ENCODE assay signal across 1 cellular context in the genomic region with DNA sequence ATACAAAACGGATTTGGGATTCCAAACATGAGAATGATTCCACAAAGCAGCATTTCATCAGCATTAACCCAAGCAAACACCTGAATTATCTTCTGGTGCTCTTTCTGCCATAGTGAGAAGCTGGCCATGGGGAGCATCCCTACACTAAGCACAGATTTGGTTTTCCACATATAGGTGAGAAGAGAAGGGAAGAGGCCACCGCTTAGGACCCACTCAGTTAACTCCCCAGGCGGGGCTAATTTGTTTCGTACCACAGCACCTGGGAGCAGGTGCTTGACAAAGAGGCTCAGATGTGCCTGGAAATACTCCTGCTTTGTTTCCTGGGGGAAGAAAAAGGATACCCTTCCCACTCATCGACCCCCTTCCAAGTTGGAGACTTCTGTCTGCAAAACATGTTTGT.
TF ChIP-seq lines count a peak whose summit lies in the region.

No MANE protein-coding gene starts in this region.

TF ChIP-seq in GM23338, 12 proteins besides CTCF, POLR2A, EP300 and RAD21 (continued from another document):
- TF ChIP-seq, protein P1, sequence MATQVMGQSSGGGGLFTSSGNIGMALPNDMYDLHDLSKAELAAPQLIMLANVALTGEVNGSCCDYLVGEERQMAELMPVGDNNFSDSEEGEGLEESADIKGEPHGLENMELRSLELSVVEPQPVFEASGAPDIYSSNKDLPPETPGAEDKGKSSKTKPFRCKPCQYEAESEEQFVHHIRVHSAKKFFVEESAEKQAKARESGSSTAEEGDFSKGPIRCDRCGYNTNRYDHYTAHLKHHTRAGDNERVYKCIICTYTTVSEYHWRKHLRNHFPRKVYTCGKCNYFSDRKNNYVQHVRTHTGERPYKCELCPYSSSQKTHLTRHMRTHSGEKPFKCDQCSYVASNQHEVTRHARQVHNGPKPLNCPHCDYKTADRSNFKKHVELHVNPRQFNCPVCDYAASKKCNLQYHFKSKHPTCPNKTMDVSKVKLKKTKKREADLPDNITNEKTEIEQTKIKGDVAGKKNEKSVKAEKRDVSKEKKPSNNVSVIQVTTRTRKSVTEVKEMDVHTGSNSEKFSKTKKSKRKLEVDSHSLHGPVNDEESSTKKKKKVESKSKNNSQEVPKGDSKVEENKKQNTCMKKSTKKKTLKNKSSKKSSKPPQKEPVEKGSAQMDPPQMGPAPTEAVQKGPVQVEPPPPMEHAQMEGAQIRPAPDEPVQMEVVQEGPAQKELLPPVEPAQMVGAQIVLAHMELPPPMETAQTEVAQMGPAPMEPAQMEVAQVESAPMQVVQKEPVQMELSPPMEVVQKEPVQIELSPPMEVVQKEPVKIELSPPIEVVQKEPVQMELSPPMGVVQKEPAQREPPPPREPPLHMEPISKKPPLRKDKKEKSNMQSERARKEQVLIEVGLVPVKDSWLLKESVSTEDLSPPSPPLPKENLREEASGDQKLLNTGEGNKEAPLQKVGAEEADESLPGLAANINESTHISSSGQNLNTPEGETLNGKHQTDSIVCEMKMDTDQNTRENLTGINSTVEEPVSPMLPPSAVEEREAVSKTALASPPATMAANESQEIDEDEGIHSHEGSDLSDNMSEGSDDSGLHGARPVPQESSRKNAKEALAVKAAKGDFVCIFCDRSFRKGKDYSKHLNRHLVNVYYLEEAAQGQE (IDR thresholded peaks at IDR 0.05; ENCODE audit: unreplicated experiment): no peak
